12 cellular contexts compared by ENCODE assay signal in the genomic region with DNA sequence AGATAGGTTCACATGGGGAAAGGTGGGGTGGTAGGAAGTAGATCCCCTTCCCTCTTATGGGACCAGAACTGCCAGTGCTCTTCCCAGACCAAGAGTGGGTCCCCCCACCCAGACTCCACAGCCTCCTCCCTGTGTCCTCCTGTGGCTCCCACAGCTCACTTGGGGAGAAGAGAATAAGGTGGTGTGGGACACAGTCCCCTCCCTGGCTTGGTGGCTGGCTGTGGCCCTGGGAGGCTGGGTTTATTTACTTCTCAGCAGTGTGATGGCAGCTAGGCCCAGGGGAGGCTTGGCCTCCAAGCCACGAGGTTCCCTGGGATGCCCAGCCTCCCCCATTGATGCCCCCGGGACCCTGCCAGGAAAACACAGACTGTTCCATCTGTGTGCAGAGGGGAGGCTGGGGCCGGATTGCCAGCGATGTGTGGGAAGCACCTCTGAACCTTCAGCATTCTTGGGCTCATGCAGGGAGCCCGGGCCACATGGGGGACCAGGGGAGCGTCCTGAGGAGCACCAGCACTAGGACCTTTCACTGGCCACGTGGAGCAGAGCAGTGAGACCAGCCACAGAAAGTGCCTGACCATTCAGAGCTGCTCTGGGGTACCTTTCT. TPM values are rescaled to one million over a fixed set of nuclear protein-coding genes. Genes with fewer than 3 reads are reported as not detected.
DNase-seq lines count a peak whose midpoint lies in the region; ATAC-seq and TF ChIP-seq lines count a peak whose summit lies in the region.
"Had no signal": no experiment of that assay in that cellular context is flagged by ENCODE, and none has a peak within 500 bp of the region (broad histone marks: within the 10 kb centered on the region; RNA-seq: fewer than 3 reads in every experiment).

No MANE protein-coding gene starts in this region.

- ATAC-seq in activated CD4-positive, alpha-beta T cell treated with anti-CD3 and anti-CD28 coated beads for 36 hours: no peak
- no peak for ATAC-seq in activated B cell treated with CpG ODN at 0.5 μM for 24 hours (ENCODE audit: low read depth)
- no peak for ATAC-seq in gastroesophageal sphincter
- ATAC-seq in stimulated activated naive B cell treated with anti-CD40 and anti-IgM and Interleukin-4, amounts not matched to agents 10 μg/mL and 1 μg/mL and 100 μg/mL, for 72 hours (replicated peaks): no peak
- no peak for ATAC-seq in HG03097 (IDR thresholded peaks at IDR 0.05; ENCODE audit: low FRiP score, unreplicated experiment)
- ATAC-seq in GM18909 (IDR thresholded peaks at IDR 0.05; ENCODE audit: poor library complexity, unreplicated experiment): no peak

- peaks cover 0 to 2% of the 10 kb centered on the region in 2 donors for H3K36me3 ChIP-seq in gastroesophageal sphincter

- peaks cover 3% of the 10 kb centered on the region for H3K36me3 Mint-ChIP-seq in activated CD4-positive, alpha-beta T cell treated with anti-CD3 and anti-CD28 coated beads for 36 hours (ENCODE audit: low read depth)
- H3K36me3 Mint-ChIP-seq in activated B cell treated with CpG ODN at 0.5 μM for 24 hours (ENCODE audit: low read depth): peaks cover 9% of the 10 kb centered on the region
- H3K36me3 Mint-ChIP-seq in stimulated activated naive B cell treated with anti-CD40 and anti-IgM and Interleukin-4, amounts not matched to agents 10 μg/mL and 1 μg/mL and 100 μg/mL, for 72 hours: peaks cover 5 to 9% of the 10 kb centered on the region in 2 donors

- DNase-seq in activated CD4-positive, alpha-beta T cell treated with anti-CD3 and anti-CD28 coated beads for 36 hours: no peak
- DNase-seq in activated CD4-positive, alpha-beta T cell treated with anti-CD3 and anti-CD28 coated beads for 1 hour: no peak
- no peak for DNase-seq in activated B cell treated with CpG ODN at 0.5 μM for 24 hours
- no peak for DNase-seq in stimulated activated naive B cell treated with anti-CD40 and anti-IgM and Interleukin-4, amounts not matched to agents 10 μg/mL and 1 μg/mL and 100 μg/mL, for 72 hours
- no peak for DNase-seq in NCI-H345 treated with DMSO at 0.1 percent for 48 hours (lab: John Stamatoyannopoulos, UW; ENCODE audit: unreplicated experiment)
- DNase-seq: activated gamma-delta T cell treated with Interleukin-2 at 50 U/mL for 16 hours; effector CD4-positive, alpha-beta T cell; NK-92 treated with Interleukin-12 subunit alpha and Interleukin-12 subunit beta, amount 100 ng/mL, for 24 hours had no signal

- no peak overlapping the region for H3K27ac Mint-ChIP-seq in activated CD4-positive, alpha-beta T cell treated with anti-CD3 and anti-CD28 coated beads for 36 hours
- H3K27ac Mint-ChIP-seq in activated B cell treated with CpG ODN at 0.5 μM for 24 hours: peak overlapping the region; percentile 69
- peak overlapping the region; percentile 93 for H3K27ac Mint-ChIP-seq in stimulated activated naive B cell treated with anti-CD40 and anti-IgM and Interleukin-4, amounts not matched to agents 10 μg/mL and 1 μg/mL and 100 μg/mL, for 72 hours

- TF ChIP-seq CTCF in activated B cell treated with CpG ODN at 0.5 μM for 24 hours (IDR thresholded peaks at IDR 0.05): no peak
- no peak for TF ChIP-seq CTCF in gastroesophageal sphincter (IDR thresholded peaks at IDR 0.05)

- peak overlapping the region; percentile 70 for H3K4me3 Mint-ChIP-seq in activated CD4-positive, alpha-beta T cell treated with anti-CD3 and anti-CD28 coated beads for 36 hours
- H3K4me3 Mint-ChIP-seq in activated B cell treated with CpG ODN at 0.5 μM for 24 hours: peak overlapping the region; percentile 84
- peak overlapping the region; percentile 86 to 91 for H3K4me3 Mint-ChIP-seq in stimulated activated naive B cell treated with anti-CD40 and anti-IgM and Interleukin-4, amounts not matched to agents 10 μg/mL and 1 μg/mL and 100 μg/mL, for 72 hours

- no peaks in the 10 kb centered on the region for H3K9me3 ChIP-seq in gastroesophageal sphincter
- H3K9me3 ChIP-seq: HAP-1 had no signal

- H3K27me3 ChIP-seq in gastroesophageal sphincter: no peaks in the 10 kb centered on the region

- peaks cover 44% of the 10 kb centered on the region for H3K4me1 Mint-ChIP-seq in activated CD4-positive, alpha-beta T cell treated with anti-CD3 and anti-CD28 coated beads for 36 hours
- H3K4me1 Mint-ChIP-seq in activated B cell treated with CpG ODN at 0.5 μM for 24 hours: peaks cover 46% of the 10 kb centered on the region
- peaks cover 39 to 49% of the 10 kb centered on the region in 2 donors for H3K4me1 Mint-ChIP-seq in stimulated activated naive B cell treated with anti-CD40 and anti-IgM and Interleukin-4, amounts not matched to agents 10 μg/mL and 1 μg/mL and 100 μg/mL, for 72 hours

- no CpG with 5 or more reads among the region's 7 CpGs for WGBS in gastroesophageal sphincter (ENCODE audit: low coverage in 1 of 2), 2 donors

- no peak overlapping the region for H3K4me3 ChIP-seq in gastroesophageal sphincter
- H3K4me3 ChIP-seq: HAP-1 had no signal

- POLR2A ChIA-PET in activated CD4-positive, alpha-beta T cell treated with anti-CD3 and anti-CD28 coated beads for 36 hours (lab: Charles Lee): interaction anchor here (1.4 kb wide), 1 partner anchor 63 kb away, joined by 6 read pairs; the partner anchor contains the start of gene RBM28
- POLR2A ChIA-PET in activated B cell treated with CpG ODN at 0.5 μM for 24 hours (lab: Charles Lee): interaction anchor here (0.5 to 4.7 kb wide), 2 partner anchors 30 to 48 kb away, joined by 3 to 17 read pairs; partner anchors contain the start of gene HILPDA

- H3K9me3 Mint-ChIP-seq in activated CD4-positive, alpha-beta T cell treated with anti-CD3 and anti-CD28 coated beads for 36 hours (ENCODE audit: low read depth): no peaks in the 10 kb centered on the region
- H3K9me3 Mint-ChIP-seq in activated B cell treated with CpG ODN at 0.5 μM for 24 hours: no peaks in the 10 kb centered on the region
- no peaks in the 10 kb centered on the region for H3K9me3 Mint-ChIP-seq in stimulated activated naive B cell treated with anti-CD40 and anti-IgM and Interleukin-4, amounts not matched to agents 10 μg/mL and 1 μg/mL and 100 μg/mL, for 72 hours

- peaks cover 0 to 74% (median 34%) of the 10 kb centered on the region in 3 donors for H3K4me1 ChIP-seq in gastroesophageal sphincter

- no peak for TF ChIP-seq POLR2A in gastroesophageal sphincter (IDR thresholded peaks at IDR 0.05)

- no peak for TF ChIP-seq EP300 in gastroesophageal sphincter (IDR thresholded peaks at IDR 0.05)

- intact Hi-C loops in activated CD4-positive, alpha-beta T cell treated with anti-CD3 and anti-CD28 coated beads for 36 hours (cut with DNase I, micrococcal nuclease): loop anchor here in 1 of 2 experiments (5.0 kb wide), 1 partner anchor 820 kb away; the partner anchor contains the start of genes ARF5 and GCC1
- intact Hi-C loops in activated B cell treated with CpG ODN at 0.5 μM for 24 hours (cut with micrococcal nuclease): loop anchor here (5.0 to 10.0 kb wide), 2 partner anchors 458 to 815 kb away; partner anchors contain the start of gene ATP6V1F

- H3K27ac ChIP-seq in gastroesophageal sphincter: peak overlapping the region in 3 of 4 donors; percentile 89 to 94 (median 93)

- no peaks in the 10 kb centered on the region for H3K27me3 Mint-ChIP-seq in activated CD4-positive, alpha-beta T cell treated with anti-CD3 and anti-CD28 coated beads for 36 hours
- no peaks in the 10 kb centered on the region for H3K27me3 Mint-ChIP-seq in activated B cell treated with CpG ODN at 0.5 μM for 24 hours
- H3K27me3 Mint-ChIP-seq in stimulated activated naive B cell treated with anti-CD40 and anti-IgM and Interleukin-4, amounts not matched to agents 10 μg/mL and 1 μg/mL and 100 μg/mL, for 72 hours: peaks cover 0 to 1% of the 10 kb centered on the region in 2 donors

- CTCF ChIA-PET in activated CD4-positive, alpha-beta T cell treated with anti-CD3 and anti-CD28 coated beads for 36 hours (lab: Charles Lee): interaction anchor here (0.6 to 13.2 kb wide), 3 partner anchors 10 to 21 kb away, joined by 3 to 185 read pairs (median 4); no protein-coding TSS in a partner anchor
- CTCF ChIA-PET in activated B cell treated with CpG ODN at 0.5 μM for 24 hours (lab: Charles Lee): interaction anchor here (0.9 to 4.9 kb wide), 3 partner anchors 8 to 53 kb away, joined by 4 to 38 read pairs (median 4); no protein-coding TSS in a partner anchor

RNA-seq across cellular contexts. Expression of gene IMPDH1, which starts 2.7 kb away (rescaled TPM):
- 10 to 100 TPM; 59.0 to 60.7 TPM for total RNA-seq in activated CD4-positive, alpha-beta T cell treated with anti-CD3 and anti-CD28 coated beads for 36 hours
- total RNA-seq in activated B cell treated with CpG ODN at 0.5 μM for 24 hours: 42.3 and 45.8 TPM in 2 replicates
- total RNA-seq in gastroesophageal sphincter: 10 to 100 TPM; 36.9 to 87.1 (median 43.3) TPM

RNA-seq across cellular contexts. Expression of gene PRRT4, which starts 45.6 kb away (rescaled TPM):
- under 1 TPM; 0.23 to 0.39 TPM for total RNA-seq in activated CD4-positive, alpha-beta T cell treated with anti-CD3 and anti-CD28 coated beads for 36 hours
- total RNA-seq in activated B cell treated with CpG ODN at 0.5 μM for 24 hours (0.10 TPM in 1 of 2 replicates, not detected in the other), gastroesophageal sphincter (1 to 10 TPM in 1 of 4 donors, under 1 TPM in 3; 0.40 to 1.2 (median 0.82) TPM)

RNA-seq across cellular contexts. Expression of gene HILPDA, which starts 48.6 kb away (rescaled TPM):
- total RNA-seq in activated CD4-positive, alpha-beta T cell treated with anti-CD3 and anti-CD28 coated beads for 36 hours: 100 to 1,000 TPM; 227 to 309 TPM
- 14.5 and 17.0 TPM in 2 replicates for total RNA-seq in activated B cell treated with CpG ODN at 0.5 μM for 24 hours
- total RNA-seq in gastroesophageal sphincter: 10 to 100 TPM in 1 of 4 donors, 1 to 10 TPM in 3; 2.8 to 19.0 (median 6.6) TPM

Comparison
In these comparisons a context has a peak if more than half of its experiments do, and no peak if none do; other contexts are left out.
1. RNA of gene HILPDA, which starts 48.6 kb away (total RNA-seq): 227 to 309 TPM in activated CD4-positive, alpha-beta T cell treated with anti-CD3 and anti-CD28 coated beads for 36 hours; 14.5 to 17.0 TPM in activated B cell treated with CpG ODN at 0.5 μM for 24 hours and 2.8 to 19.0 TPM in gastroesophageal sphincter; every median in the first group is over 10 times any median in the second.
2. Peak in every context shown above with its lines, with median percentiles within 50 percentile points of each other: H3K4me3 Mint-ChIP-seq.